ENCODE assay signal across 9 cellular contexts in the genomic region with DNA sequence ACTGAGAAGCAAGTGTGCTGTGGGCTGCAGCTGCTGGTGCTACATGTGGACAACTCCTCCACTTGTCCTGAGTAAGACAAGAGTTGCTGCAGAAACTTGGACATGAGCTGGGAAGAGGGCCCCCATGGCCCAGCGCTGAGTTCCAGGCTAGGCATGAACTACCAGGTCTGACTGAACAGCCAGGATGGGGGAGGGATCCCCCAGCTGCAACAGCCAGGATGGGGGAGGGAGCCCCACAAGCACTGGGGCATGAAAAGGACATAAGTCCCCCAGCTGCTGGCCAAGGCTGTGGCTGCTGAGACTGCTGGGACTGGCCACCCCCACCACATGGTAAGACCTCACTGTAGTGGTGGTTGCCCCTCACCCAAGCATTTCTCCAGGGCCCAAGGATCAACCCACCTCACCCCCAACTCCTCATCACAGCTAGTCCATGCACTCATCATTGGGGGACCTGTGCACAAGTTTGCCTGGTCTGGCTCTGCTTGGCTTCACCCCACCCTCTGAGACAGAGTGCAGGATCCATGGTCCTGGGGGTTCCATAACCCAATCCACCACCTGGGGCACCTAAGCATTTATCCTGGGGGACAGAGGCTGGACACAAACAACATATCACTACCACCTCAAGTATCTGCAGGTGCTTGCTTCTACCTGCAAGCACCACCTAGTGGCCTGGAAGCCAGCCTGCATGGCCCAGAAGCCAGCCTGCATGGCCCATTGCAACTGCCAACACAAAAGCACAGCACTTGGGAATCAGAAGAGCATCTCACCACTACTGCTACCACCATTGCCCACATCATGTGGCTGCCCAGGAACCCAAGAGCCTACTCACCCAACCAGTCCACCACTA.
DNase-seq lines count a peak whose midpoint lies in the region; ATAC-seq, FAIRE-seq and TF ChIP-seq lines count a peak whose summit lies in the region.
"Had no signal": no experiment of that assay in that cellular context is flagged by ENCODE, and none has a peak within 500 bp of the region (broad histone marks: within the 10 kb centered on the region; RNA-seq: fewer than 3 reads in every experiment).

No MANE protein-coding gene starts in this region.

- H3K36me3 Mint-ChIP-seq in activated B cell treated with CpG ODN at 0.5 μM for 24 hours (ENCODE audit: low read depth) = no peaks in the 10 kb centered on the region

- FAIRE-seq in GM18507 (lab: Jason Lieb, UNC) = peak; percentile 26

- no peak for DNase-seq in AG09319 (ENCODE audit: extremely low read depth, low read depth)
- DNase-seq in GM18507 (ENCODE audit: extremely low spot score, insufficient read length, low read depth) = no peak
- DNase-seq in activated B cell treated with CpG ODN at 0.5 μM for 24 hours = no peak
- DNase-seq in iPS DF 4.7 (ENCODE audit: extremely low read depth, low spot score) = peak; percentile 16
- no peak for DNase-seq in NCI-H524 treated with DMSO at 0.1 percent for 48 hours (lab: John Stamatoyannopoulos, UW)
- no peak for DNase-seq in NCI-H446 (lab: John Stamatoyannopoulos, UW)

- intact Hi-C loops in activated B cell treated with CpG ODN at 0.5 μM for 24 hours (cut with micrococcal nuclease) = loop anchor here (10.0 kb wide), 1 partner anchor 1433 kb away; no protein-coding TSS in a partner anchor

- CTCF ChIA-PET in activated B cell treated with CpG ODN at 0.5 μM for 24 hours (lab: Charles Lee) = no interaction called here

- H3K4me3 Mint-ChIP-seq in activated B cell treated with CpG ODN at 0.5 μM for 24 hours = no peak overlapping the region
- H3K4me3 Mint-ChIP-seq: stimulated activated naive CD8-positive, alpha-beta T cell treated with anti-CD3 and anti-CD28 coated beads, Interleukin-15, Interleukin-2, amounts not matched to agents 100 ng/mL and 50 ng/mL, for 24 hours had no signal

- peaks cover 12% of the 10 kb centered on the region for H3K4me1 Mint-ChIP-seq in activated B cell treated with CpG ODN at 0.5 μM for 24 hours

- ATAC-seq in HG03103 (IDR thresholded peaks at IDR 0.05; ENCODE audit: low read depth, unreplicated experiment) (peak; percentile 63), activated B cell treated with CpG ODN at 0.5 μM for 24 hours (ENCODE audit: low read depth) (peak; percentile 40), GM19328 (IDR thresholded peaks at IDR 0.05; ENCODE audit: unreplicated experiment) (no peak)

- peaks cover 7% of the 10 kb centered on the region for H3K9me3 Mint-ChIP-seq in activated B cell treated with CpG ODN at 0.5 μM for 24 hours
- H3K9me3 Mint-ChIP-seq: stimulated activated naive CD8-positive, alpha-beta T cell treated with anti-CD3 and anti-CD28 coated beads, Interleukin-15, Interleukin-2, amounts not matched to agents 100 ng/mL and 50 ng/mL, for 24 hours had no signal

- peaks cover 8% of the 10 kb centered on the region for H3K27me3 Mint-ChIP-seq in activated B cell treated with CpG ODN at 0.5 μM for 24 hours
- H3K27me3 Mint-ChIP-seq: stimulated activated naive CD8-positive, alpha-beta T cell treated with anti-CD3 and anti-CD28 coated beads, Interleukin-15, Interleukin-2, amounts not matched to agents 100 ng/mL and 50 ng/mL, for 24 hours had no signal

- no peak overlapping the region for H3K27ac Mint-ChIP-seq in activated B cell treated with CpG ODN at 0.5 μM for 24 hours
- H3K27ac Mint-ChIP-seq: stimulated activated naive CD8-positive, alpha-beta T cell treated with anti-CD3 and anti-CD28 coated beads, Interleukin-15, Interleukin-2, amounts not matched to agents 100 ng/mL and 50 ng/mL, for 24 hours had no signal

- peak; percentile 34 for TF ChIP-seq CTCF in AG09319 (IDR thresholded peaks at IDR 0.05; ENCODE audit: low read depth, low read length)
- TF ChIP-seq CTCF in activated B cell treated with CpG ODN at 0.5 μM for 24 hours (IDR thresholded peaks at IDR 0.05) = no peak

- POLR2A ChIA-PET in activated B cell treated with CpG ODN at 0.5 μM for 24 hours (lab: Charles Lee) = no interaction called here
